8 cellular contexts compared by ENCODE assay signal in the genomic region with DNA sequence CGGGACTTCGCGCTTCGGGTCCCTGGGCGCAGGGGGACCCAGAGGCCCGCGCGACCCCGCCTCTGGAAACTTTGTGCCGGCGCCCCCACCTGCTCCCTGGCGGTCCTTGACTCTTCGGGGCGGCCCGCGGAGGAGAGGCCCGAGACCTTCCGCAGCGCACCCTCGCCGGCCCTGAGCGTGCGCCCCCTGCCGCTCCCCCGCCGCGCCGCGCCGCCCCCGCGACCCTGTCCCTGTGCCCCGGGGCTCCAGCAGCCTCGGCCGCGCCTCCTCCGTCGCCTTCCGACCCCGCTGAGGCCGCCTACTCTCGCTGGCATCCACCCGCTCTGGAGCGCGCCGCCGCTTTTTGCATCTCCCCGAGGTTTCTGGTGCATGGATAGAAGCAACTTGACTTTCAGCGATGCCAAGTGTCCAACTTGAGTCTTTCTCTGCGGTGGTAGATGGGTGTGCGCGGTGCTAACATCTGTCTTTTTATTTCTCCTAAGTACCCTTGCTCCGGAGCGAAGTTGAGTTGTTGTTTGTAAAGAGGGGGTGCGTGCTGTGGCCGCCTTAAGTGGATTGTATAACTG. TPM values are rescaled to one million over a fixed set of nuclear protein-coding genes. Genes with fewer than 3 reads are reported as not detected.
DNase-seq lines count a peak whose midpoint lies in the region; ATAC-seq and TF ChIP-seq lines count a peak whose summit lies in the region.

No MANE protein-coding gene starts in this region.

- TF ChIP-seq CTCF in HEK293 (tag by site-specific recombination; IDR thresholded peaks at IDR 0.05) (no peak), left lung (IDR thresholded peaks at IDR 0.05) (peak; percentile 17 to 32)

- H3K27ac ChIP-seq in HEK293 (ENCODE audit: extremely low read depth, low read depth, low read length) (peak overlapping the region; percentile 65), left lung (peak overlapping the region; percentile 61 to 72)

- H3K9me3 ChIP-seq in HEK293 (ENCODE audit: control insufficient read depth, insufficient read depth, low read depth, low read length) (no peaks in the 10 kb centered on the region), left lung (no peaks in the 10 kb centered on the region)

- POLR2A ChIA-PET in HEK293 (lab: Yijun Ruan, JAX) = interaction anchor here (0.6 to 2.0 kb wide), 9 partner anchors 9 to 131 kb away, joined by 3 to 8 read pairs (median 4); a partner anchor contains a TSS

- CTCF ChIA-PET in HEK293 (lab: Yijun Ruan, JAX) = interaction anchor here (0.7 to 1.4 kb wide), 4 partner anchors 9 to 37 kb away, joined by 3 to 4 read pairs (median 4); no protein-coding TSS in a partner anchor

- H3K36me3 ChIP-seq in HEK293 (ENCODE audit: control insufficient read depth in 2 of 2, insufficient read depth in 1 of 2, low read length in 2 of 2) (no peaks in the 10 kb centered on the region), left lung (no peaks in the 10 kb centered on the region)

- H3K4me1 ChIP-seq in HEK293 (ENCODE audit: control insufficient read depth, insufficient read depth, low read length) (peaks cover 22% of the 10 kb centered on the region), left lung (peaks cover 0 to 34% of the 10 kb centered on the region in 2 donors)

- peak; percentile 33 for ATAC-seq in left lung

- DNase-seq in NCI-H1417 (lab: John Stamatoyannopoulos, UW) = peak; percentile 64 to 84 (median 82)
- no peak for DNase-seq in NCI-H1417 treated with DMSO at 0.1 percent for 48 hours (lab: John Stamatoyannopoulos, UW)
- DNase-seq in NCI-H1092 treated with DMSO at 0.1 percent for 48 hours (lab: John Stamatoyannopoulos, UW) = peak; percentile 43
- peak; percentile 62 for DNase-seq in activated CD4-positive, CD25-positive, alpha-beta regulatory T cell treated with anti-CD3 and anti-CD28 coated beads, Interleukin-2, amount 50 U/mL, for 72 hours
- peak; percentile 45 for DNase-seq in cerebellum (ENCODE audit: low spot score)
- DNase-seq in left lung = peak; percentile 51 to 86
- peak; percentile 79 for DNase-seq in stimulated activated CD4-positive, alpha-beta T cell treated with anti-CD3 and anti-CD28 coated beads, Interleukin-4, amount 100 ng/mL, for 1 hour

- H3K27me3 ChIP-seq in left lung = peaks cover 0 to 37% of the 10 kb centered on the region in 2 donors

- H3K4me3 ChIP-seq in HEK293 (ENCODE audit: low read depth, low read length) = peak overlapping the region; percentile 74
- peak overlapping the region; percentile 55 to 70 for H3K4me3 ChIP-seq in left lung

- intact Hi-C loops in left lung (cut with DNase I) = no loop called here

TF ChIP-seq in HEK293, 187 proteins besides CTCF, POLR2A, EP300 and RAD21 (continues in another document):
- TF ChIP-seq ZNF785 (tag by site-specific recombination; IDR thresholded peaks at IDR 0.05) = no peak
- TF ChIP-seq, protein P1, sequence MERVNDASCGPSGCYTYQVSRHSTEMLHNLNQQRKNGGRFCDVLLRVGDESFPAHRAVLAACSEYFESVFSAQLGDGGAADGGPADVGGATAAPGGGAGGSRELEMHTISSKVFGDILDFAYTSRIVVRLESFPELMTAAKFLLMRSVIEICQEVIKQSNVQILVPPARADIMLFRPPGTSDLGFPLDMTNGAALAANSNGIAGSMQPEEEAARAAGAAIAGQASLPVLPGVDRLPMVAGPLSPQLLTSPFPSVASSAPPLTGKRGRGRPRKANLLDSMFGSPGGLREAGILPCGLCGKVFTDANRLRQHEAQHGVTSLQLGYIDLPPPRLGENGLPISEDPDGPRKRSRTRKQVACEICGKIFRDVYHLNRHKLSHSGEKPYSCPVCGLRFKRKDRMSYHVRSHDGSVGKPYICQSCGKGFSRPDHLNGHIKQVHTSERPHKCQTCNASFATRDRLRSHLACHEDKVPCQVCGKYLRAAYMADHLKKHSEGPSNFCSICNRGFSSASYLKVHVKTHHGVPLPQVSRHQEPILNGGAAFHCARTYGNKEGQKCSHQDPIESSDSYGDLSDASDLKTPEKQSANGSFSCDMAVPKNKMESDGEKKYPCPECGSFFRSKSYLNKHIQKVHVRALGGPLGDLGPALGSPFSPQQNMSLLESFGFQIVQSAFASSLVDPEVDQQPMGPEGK (tag by site-specific recombination; IDR thresholded peaks at IDR 0.05) = no peak
- TF ChIP-seq ZNF677 (tag by site-specific recombination; IDR thresholded peaks at IDR 0.05) = no peak
- TF ChIP-seq, protein P2, sequence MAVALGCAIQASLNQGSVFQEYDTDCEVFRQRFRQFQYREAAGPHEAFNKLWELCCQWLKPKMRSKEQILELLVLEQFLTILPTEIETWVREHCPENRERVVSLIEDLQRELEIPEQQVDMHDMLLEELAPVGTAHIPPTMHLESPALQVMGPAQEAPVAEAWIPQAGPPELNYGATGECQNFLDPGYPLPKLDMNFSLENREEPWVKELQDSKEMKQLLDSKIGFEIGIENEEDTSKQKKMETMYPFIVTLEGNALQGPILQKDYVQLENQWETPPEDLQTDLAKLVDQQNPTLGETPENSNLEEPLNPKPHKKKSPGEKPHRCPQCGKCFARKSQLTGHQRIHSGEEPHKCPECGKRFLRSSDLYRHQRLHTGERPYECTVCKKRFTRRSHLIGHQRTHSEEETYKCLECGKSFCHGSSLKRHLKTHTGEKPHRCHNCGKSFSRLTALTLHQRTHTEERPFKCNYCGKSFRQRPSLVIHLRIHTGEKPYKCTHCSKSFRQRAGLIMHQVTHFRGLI (tag by site-specific recombination; IDR thresholded peaks at IDR 0.05) = no peak
- TF ChIP-seq ZBTB17 (tag by site-specific recombination; IDR thresholded peaks at IDR 0.05) = no peak
- TF ChIP-seq HOXC10 (CRISPR knock-in tag; IDR thresholded peaks at IDR 0.05) = no peak
- no peak; the same call in 1 of the 2 replicates for TF ChIP-seq GLIS2 (tag by site-specific recombination; IDR thresholded peaks at IDR 0.05)
- TF ChIP-seq, protein P3, sequence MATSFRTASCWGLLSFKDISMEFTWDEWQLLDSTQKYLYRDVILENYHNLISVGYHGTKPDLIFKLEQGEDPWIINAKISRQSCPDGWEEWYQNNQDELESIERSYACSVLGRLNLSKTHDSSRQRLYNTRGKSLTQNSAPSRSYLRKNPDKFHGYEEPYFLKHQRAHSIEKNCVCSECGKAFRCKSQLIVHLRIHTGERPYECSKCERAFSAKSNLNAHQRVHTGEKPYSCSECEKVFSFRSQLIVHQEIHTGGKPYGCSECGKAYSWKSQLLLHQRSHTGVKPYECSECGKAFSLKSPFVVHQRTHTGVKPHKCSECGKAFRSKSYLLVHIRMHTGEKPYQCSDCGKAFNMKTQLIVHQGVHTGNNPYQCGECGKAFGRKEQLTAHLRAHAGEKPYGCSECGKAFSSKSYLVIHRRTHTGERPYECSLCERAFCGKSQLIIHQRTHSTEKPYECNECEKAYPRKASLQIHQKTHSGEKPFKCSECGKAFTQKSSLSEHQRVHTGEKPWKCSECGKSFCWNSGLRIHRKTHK (tag by site-specific recombination; IDR thresholded peaks at IDR 0.05) = no peak
- TF ChIP-seq, protein P4, sequence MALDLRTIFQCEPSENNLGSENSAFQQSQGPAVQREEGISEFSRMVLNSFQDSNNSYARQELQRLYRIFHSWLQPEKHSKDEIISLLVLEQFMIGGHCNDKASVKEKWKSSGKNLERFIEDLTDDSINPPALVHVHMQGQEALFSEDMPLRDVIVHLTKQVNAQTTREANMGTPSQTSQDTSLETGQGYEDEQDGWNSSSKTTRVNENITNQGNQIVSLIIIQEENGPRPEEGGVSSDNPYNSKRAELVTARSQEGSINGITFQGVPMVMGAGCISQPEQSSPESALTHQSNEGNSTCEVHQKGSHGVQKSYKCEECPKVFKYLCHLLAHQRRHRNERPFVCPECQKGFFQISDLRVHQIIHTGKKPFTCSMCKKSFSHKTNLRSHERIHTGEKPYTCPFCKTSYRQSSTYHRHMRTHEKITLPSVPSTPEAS (tag by site-specific recombination; IDR thresholded peaks at IDR 0.05) = no peak
- TF ChIP-seq, protein P5, sequence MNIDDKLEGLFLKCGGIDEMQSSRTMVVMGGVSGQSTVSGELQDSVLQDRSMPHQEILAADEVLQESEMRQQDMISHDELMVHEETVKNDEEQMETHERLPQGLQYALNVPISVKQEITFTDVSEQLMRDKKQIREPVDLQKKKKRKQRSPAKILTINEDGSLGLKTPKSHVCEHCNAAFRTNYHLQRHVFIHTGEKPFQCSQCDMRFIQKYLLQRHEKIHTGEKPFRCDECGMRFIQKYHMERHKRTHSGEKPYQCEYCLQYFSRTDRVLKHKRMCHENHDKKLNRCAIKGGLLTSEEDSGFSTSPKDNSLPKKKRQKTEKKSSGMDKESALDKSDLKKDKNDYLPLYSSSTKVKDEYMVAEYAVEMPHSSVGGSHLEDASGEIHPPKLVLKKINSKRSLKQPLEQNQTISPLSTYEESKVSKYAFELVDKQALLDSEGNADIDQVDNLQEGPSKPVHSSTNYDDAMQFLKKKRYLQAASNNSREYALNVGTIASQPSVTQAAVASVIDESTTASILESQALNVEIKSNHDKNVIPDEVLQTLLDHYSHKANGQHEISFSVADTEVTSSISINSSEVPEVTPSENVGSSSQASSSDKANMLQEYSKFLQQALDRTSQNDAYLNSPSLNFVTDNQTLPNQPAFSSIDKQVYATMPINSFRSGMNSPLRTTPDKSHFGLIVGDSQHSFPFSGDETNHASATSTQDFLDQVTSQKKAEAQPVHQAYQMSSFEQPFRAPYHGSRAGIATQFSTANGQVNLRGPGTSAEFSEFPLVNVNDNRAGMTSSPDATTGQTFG (tag by site-specific recombination; IDR thresholded peaks at IDR 0.05; ENCODE audit: borderline replicate concordance) = no peak
- peak; percentile 38; the same call in 1 of the 2 replicates for TF ChIP-seq ZIC2 (tag by site-specific recombination; IDR thresholded peaks at IDR 0.05)
- no peak for TF ChIP-seq HOXD13 (CRISPR knock-in tag; IDR thresholded peaks at IDR 0.05; ENCODE audit: borderline replicate concordance)

RNA-seq across cellular contexts. Expression of a gene that starts 0.4 kb away (rescaled TPM):
- total RNA-seq in cerebellum (11.2 TPM), left lung (10 to 100 TPM; 11.6 to 14.9 TPM)
